In the genomic region with DNA sequence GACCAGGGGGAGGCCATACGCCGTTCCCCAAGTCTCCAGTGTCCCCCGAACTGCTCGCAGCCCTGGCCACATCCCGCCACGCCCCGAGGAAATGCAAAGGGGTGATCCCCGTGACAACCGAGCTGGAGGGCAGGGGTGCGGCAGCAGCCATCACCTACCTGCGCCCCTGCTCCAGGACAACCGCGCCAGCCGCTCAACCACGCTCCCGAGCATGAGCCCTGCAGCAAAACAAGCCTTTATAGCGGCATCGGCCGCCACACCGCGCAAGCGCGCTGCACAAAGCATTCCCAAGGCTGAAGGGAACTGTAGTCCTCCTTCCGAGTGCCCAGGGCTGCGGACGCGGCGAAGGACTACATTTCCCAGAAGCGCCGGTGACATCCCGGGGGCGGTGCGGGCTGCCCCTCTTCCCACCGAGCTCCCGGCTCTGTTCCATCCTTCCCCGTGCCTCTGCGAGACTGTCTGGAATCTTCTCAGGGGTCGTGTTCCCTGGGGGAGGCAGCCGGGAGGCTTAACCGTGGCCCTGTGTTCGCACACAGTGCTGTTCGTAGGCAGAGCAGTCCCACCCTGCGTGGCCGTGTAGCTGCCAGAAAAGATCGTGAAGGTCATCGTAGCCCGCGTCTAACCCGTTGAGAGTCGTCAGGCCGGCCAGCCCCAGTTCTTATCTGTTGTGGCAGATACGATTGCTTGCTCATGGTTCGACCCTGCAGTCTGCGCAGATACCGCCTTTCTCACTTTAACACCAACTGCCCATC, we compare ENCODE assay signal across 8 cellular contexts.
DNase-seq lines count a peak whose midpoint lies in the region; ATAC-seq and TF ChIP-seq lines count a peak whose summit lies in the region.

Gene ABCC5, minus strand, starts transcription at position 213 of the 752 bp plus-strand sequence. CDS start 3,492 bp downstream, outside the sequence.

- CTCF ChIA-PET in AG04449 (lab: Yijun Ruan, JAX), result interaction anchor here (0.5 to 5.0 kb wide), 27 partner anchors 8 to 232 kb away, joined by 3 to 73 read pairs (median 4); partner anchors contain the start of genes EEF1AKMT4, EIF2B5 and PARL

- POLR2A ChIA-PET in AG04449 (lab: Yijun Ruan, JAX), result interaction anchor here (1.0 to 1.2 kb wide), 2 partner anchors 12 to 14 kb away, joined by 3 to 7 read pairs; no protein-coding TSS in a partner anchor

- DNase-seq in AG04449 (ENCODE audit: low read depth, low spot score) (peak; percentile 41), NCI-H2196 treated with DMSO at 0.1 percent for 48 hours (lab: John Stamatoyannopoulos, UW; ENCODE audit: unreplicated experiment) (peak; percentile 98), cardiac fibroblast (ENCODE audit: low read depth in 2 of 2) (peak; percentile 91 to 95), inferior parietal cortex (ENCODE audit: extremely low spot score) (peak; percentile 94)
- peak; percentile 71 to 78 for DNase-seq in stimulated activated CD4-positive, alpha-beta T cell treated with anti-CD3 and anti-CD28 coated beads, Interleukin-12 subunit alpha, Interleukin-12 subunit beta, amount 100 ng/mL, for 24 hours (ENCODE audit: low read depth in 2 of 2)

- TF ChIP-seq CTCF in AG04449 (IDR thresholded peaks at IDR 0.05; ENCODE audit: insufficient read depth, low read length, missing control alignments) (no peak), WI38 (IDR thresholded peaks at IDR 0.05; ENCODE audit: low read depth, low read length) (0 out of 2 replicates have a peak, but pooled peaks have one; percentile 21), cardiac fibroblast (IDR thresholded peaks at IDR 0.05; ENCODE audit: low read depth, low read length) (peak; percentile 1)

- ATAC-seq in GM18873 (IDR thresholded peaks at IDR 0.05; ENCODE audit: low FRiP score, unreplicated experiment) (peak; percentile 93), HG03139 (IDR thresholded peaks at IDR 0.05; ENCODE audit: unreplicated experiment) (peak; percentile 96)

- peak within 1 kb of the TSS; percentile 98 for H3K4me3 ChIP-seq in AG04449 (ENCODE audit: low read depth, low read length)
- peak within 1 kb of the TSS; percentile 99 for H3K4me3 ChIP-seq in WI38 (ENCODE audit: low read depth, low read length)
- peak within 1 kb of the TSS; percentile 82 to 100 for H3K4me3 ChIP-seq in cardiac fibroblast (replicated peaks in 1 of 2; ENCODE audit: low read depth in 2 of 2, low read length in 2 of 2)

Comparison
In these comparisons a context has a peak if more than half of its experiments do, and no peak if none do; other contexts are left out.
1. Peak in every context shown above with its lines: DNase-seq, ATAC-seq and H3K4me3 ChIP-seq.
2. DNase-seq: peak in every context shown above with its lines; median percentile 98 in NCI-H2196 treated with DMSO at 0.1 percent for 48 hours; 94 in inferior parietal cortex; 93 in cardiac fibroblast; 74 in stimulated activated CD4-positive, alpha-beta T cell treated with anti-CD3 and anti-CD28 coated beads, Interleukin-12 subunit alpha, Interleukin-12 subunit beta, amount 100 ng/mL, for 24 hours; 41 in AG04449.